ENCODE assay signal across 31 cellular contexts in genomic region chr5:129019401-129019908, GRCh38. TPM values are rescaled to one million over a fixed set of nuclear protein-coding genes. Genes with fewer than 3 reads are reported as not detected.
"Had no signal": no experiment of that assay in that cellular context is flagged by ENCODE, and none has a peak within 500 bp of the region (broad histone marks: within the 10 kb centered on the region; RNA-seq: fewer than 3 reads in every experiment).

No MANE protein-coding gene starts in this region.

- H3K4me3 ChIP-seq: ascending aorta, body of pancreas had no signal

- H3K4me1 Mint-ChIP-seq: activated CD8-positive, alpha-beta memory T cell treated with anti-CD3 and anti-CD28 coated beads, Interleukin-2, amount 10 ng/mL, durations not matched to agents 7 days and 5 days; activated naive CD4-positive, alpha-beta T cell treated with anti-CD3 and anti-CD28 coated beads, Interleukin-2, amount 50 U/mL, for 24 hours; WTC11 had no signal

- H3K27me3 Mint-ChIP-seq: activated CD8-positive, alpha-beta memory T cell treated with anti-CD3 and anti-CD28 coated beads, Interleukin-2, amount 10 ng/mL, durations not matched to agents 7 days and 5 days had no signal

- H3K9me3 Mint-ChIP-seq: activated naive CD4-positive, alpha-beta T cell treated with anti-CD3 and anti-CD28 coated beads, Interleukin-2, amount 50 U/mL, for 24 hours; activated T-cell treated with anti-CD3 and anti-CD28 coated beads, Interleukin-2, amount 50 U/mL, for 24 hours; activated T-helper 1 cell treated with anti-CD3 and anti-CD28 coated beads, Interleukin-12 subunit alpha, Interleukin-12 subunit beta, Interleukin-2, Interleukin-4 antibody, amounts not matched to agents 30 ng/mL and 10 ng/mL and 1 ng/mL, durations not matched to agents 14 hours and 24 hours and 36 hours; WTC11 had no signal

- H3K4me1 ChIP-seq: ascending aorta, body of pancreas had no signal

- H3K27me3 ChIP-seq: ascending aorta, body of pancreas had no signal

- DNase-seq: activated CD4-positive, alpha-beta T cell treated with anti-CD3 and anti-CD28 coated beads for 48 hours; activated CD4-positive, alpha-beta T cell treated with anti-CD3 and anti-CD28 coated beads, Interleukin-2, amount 50 U/mL, for 48 hours; activated CD4-positive, CD25-positive, alpha-beta regulatory T cell treated with anti-CD3 and anti-CD28 coated beads, Interleukin-2, amount 50 U/mL, for 72 hours; activated CD8-positive, alpha-beta memory T cell treated with anti-CD3 and anti-CD28 coated beads, Interleukin-2, amount 10 ng/mL, durations not matched to agents 7 days and 5 days; activated effector memory CD4-positive, alpha-beta T cell treated with Interleukin-2 at 50 U/mL for 16 hours; activated naive CD4-positive, alpha-beta T cell; activated T-cell treated with anti-CD3 and anti-CD28 coated beads, Interleukin-2, amount 50 U/mL, for 24 hours; amniotic stem cell; body of pancreas; KG1; NCI-H1048; NCI-H146; NCI-H187 treated with DMSO at 0.1 percent for 48 hours; NCI-H2171; NCI-H2227 treated with DMSO at 0.1 percent for 48 hours; NCI-H526 treated with DMSO at 0.1 percent for 48 hours; NCI-H82; SHP77; T-helper 17 cell; T-helper 9 cell had no signal

- ATAC-seq: activated CD8-positive, alpha-beta memory T cell treated with anti-CD3 and anti-CD28 coated beads, Interleukin-2, amount 10 ng/mL, durations not matched to agents 7 days and 5 days; body of pancreas; Panc1; T-helper 17 cell; WTC11 had no signal

- FAIRE-seq: bronchial epithelial cell had no signal

- H3K27ac ChIP-seq: ascending aorta, body of pancreas had no signal

- H3K36me3 Mint-ChIP-seq: activated CD8-positive, alpha-beta memory T cell treated with anti-CD3 and anti-CD28 coated beads, Interleukin-2, amount 10 ng/mL, durations not matched to agents 7 days and 5 days; activated naive CD4-positive, alpha-beta T cell treated with anti-CD3 and anti-CD28 coated beads, Interleukin-2, amount 50 U/mL, for 24 hours; WTC11 had no signal

- H3K4me3 Mint-ChIP-seq: activated CD8-positive, alpha-beta memory T cell treated with anti-CD3 and anti-CD28 coated beads, Interleukin-2, amount 10 ng/mL, durations not matched to agents 7 days and 5 days; activated naive CD4-positive, alpha-beta T cell treated with anti-CD3 and anti-CD28 coated beads, Interleukin-2, amount 50 U/mL, for 24 hours; activated T-cell treated with anti-CD3 and anti-CD28 coated beads, Interleukin-2, amount 50 U/mL, for 24 hours; activated T-helper 1 cell treated with anti-CD3 and anti-CD28 coated beads, Interleukin-12 subunit alpha, Interleukin-12 subunit beta, Interleukin-2, Interleukin-4 antibody, amounts not matched to agents 30 ng/mL and 10 ng/mL and 1 ng/mL, durations not matched to agents 14 hours and 24 hours and 36 hours; T-helper 17 cell; WTC11 had no signal

- H3K36me3 ChIP-seq: ascending aorta had no signal

- H3K27ac Mint-ChIP-seq: activated CD8-positive, alpha-beta memory T cell treated with anti-CD3 and anti-CD28 coated beads, Interleukin-2, amount 10 ng/mL, durations not matched to agents 7 days and 5 days; activated naive CD4-positive, alpha-beta T cell treated with anti-CD3 and anti-CD28 coated beads, Interleukin-2, amount 50 U/mL, for 24 hours; activated T-cell treated with anti-CD3 and anti-CD28 coated beads, Interleukin-2, amount 50 U/mL, for 24 hours; activated T-helper 1 cell treated with anti-CD3 and anti-CD28 coated beads, Interleukin-12 subunit alpha, Interleukin-12 subunit beta, Interleukin-2, Interleukin-4 antibody, amounts not matched to agents 30 ng/mL and 10 ng/mL and 1 ng/mL, durations not matched to agents 14 hours and 24 hours and 36 hours; T-helper 17 cell; WTC11 had no signal

- H3K9me3 ChIP-seq: ascending aorta, body of pancreas had no signal

RNA-seq across cellular contexts. Expression of gene SLC27A6, which starts 54.2 kb away (rescaled TPM):
- total RNA-seq: activated CD8-positive, alpha-beta memory T cell treated with anti-CD3 and anti-CD28 coated beads, Interleukin-2, amount 10 ng/mL, durations not matched to agents 7 days and 5 days; activated T-helper 1 cell treated with anti-CD3 and anti-CD28 coated beads, Interleukin-12 subunit alpha, Interleukin-12 subunit beta, Interleukin-2, Interleukin-4 antibody, amounts not matched to agents 30 ng/mL and 10 ng/mL and 1 ng/mL, durations not matched to agents 14 hours and 24 hours and 36 hours; LHCN-M2; M059J; NCI-H460; OCI-LY7; SK-MEL-5; T-helper 17 cell had no signal
